10 cellular contexts compared by ENCODE assay signal in the genomic region with DNA sequence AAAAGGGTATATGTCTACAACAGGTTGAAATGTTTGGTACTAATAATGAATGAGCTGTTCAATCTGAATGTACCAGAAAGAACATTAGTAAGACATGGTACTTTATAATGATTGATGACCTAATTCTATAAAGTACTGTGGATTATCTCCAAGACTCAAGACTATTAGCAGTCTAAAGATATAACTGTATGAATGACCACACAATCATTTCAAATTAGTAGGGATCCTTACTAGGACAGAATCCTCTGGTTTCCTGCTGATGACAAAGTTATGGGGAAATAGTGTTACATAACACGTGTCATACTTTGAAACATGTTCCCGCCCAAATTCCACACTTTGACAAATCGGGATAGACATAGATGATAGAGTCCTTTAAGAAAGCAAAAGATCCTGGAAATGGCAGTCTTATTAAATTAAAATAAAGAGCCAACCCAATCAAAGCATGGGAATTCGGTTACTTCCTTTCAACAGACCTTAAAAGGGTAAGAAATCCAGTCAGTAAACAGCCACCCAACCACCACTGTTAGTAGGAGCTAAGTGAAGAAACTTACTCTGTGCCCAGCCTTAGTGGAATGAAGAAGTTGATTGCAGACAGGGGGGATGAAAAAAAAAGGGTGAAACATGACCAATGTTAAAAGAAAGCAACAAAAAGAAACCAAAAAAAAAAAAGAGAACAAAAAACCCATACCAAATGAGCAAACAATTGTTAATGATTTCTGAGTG. TPM values are rescaled to one million over a fixed set of nuclear protein-coding genes. Genes with fewer than 3 reads are reported as not detected.
A peak's percentile ranks its signal among the peaks of the same experiment; 100 is the strongest.
DNase-seq lines count a peak whose midpoint lies in the region; ATAC-seq, FAIRE-seq and TF ChIP-seq lines count a peak whose summit lies in the region.
"Had no signal": no experiment of that assay in that cellular context is flagged by ENCODE, and none has a peak within 500 bp of the region (broad histone marks: within the 10 kb centered on the region; RNA-seq: fewer than 3 reads in every experiment).

No MANE protein-coding gene starts in this region.

- no peak overlapping the region for H3K14ac ChIP-seq in H9 (ENCODE audit: insufficient read depth, low read length)

- no peaks in the 10 kb centered on the region for H3K79me1 ChIP-seq in H9 (ENCODE audit: insufficient read depth, low read depth, low read length, poor library complexity, severe bottlenecking)

- H2BK15ac ChIP-seq in H9 (ENCODE audit: low read depth, low read length) = no peak overlapping the region

- H4K91ac ChIP-seq in H9 (ENCODE audit: insufficient read length, low read depth, low read length) = no peak overlapping the region

- H4K5ac ChIP-seq in H9 (ENCODE audit: insufficient read length, low read depth, low read length) = no peak overlapping the region

- no peak overlapping the region for H2BK20ac ChIP-seq in H9 (ENCODE audit: low read depth, low read length, poor library complexity, severe bottlenecking)

- FAIRE-seq in HTR-8/SVneo (lab: Jason Lieb, UNC) = no peak
- FAIRE-seq: islet of Langerhans had no signal

- peak overlapping the region in 1 of 2 experiments; percentile 21; a peak in 2 of 5 replicates for H3K4me3 Mint-ChIP-seq in H9

- H2BK5ac ChIP-seq in H9 (ENCODE audit: insufficient read length, low read length) = no peak overlapping the region

- H3K23ac ChIP-seq in H9 (ENCODE audit: insufficient read length, low read depth, low read length) = no peak overlapping the region

- no peak overlapping the region for H2BK120ac ChIP-seq in H9 (ENCODE audit: low read depth, low read length, poor library complexity, severe bottlenecking)

- DNase-seq in H9 = no peak
- DNase-seq in OCI-M1 (lab: John Stamatoyannopoulos, UW) = peak; percentile 69
- DNase-seq in choroid plexus epithelial cell (ENCODE audit: low read depth) = peak; percentile 37
- DNase-seq in sigmoid colon = no peak
- no peak for DNase-seq in tibial nerve (ENCODE audit: low spot score in 2 of 2)
- no peak for DNase-seq in HTR-8/SVneo (ENCODE audit: insufficient read length, low spot score)
- no peak for DNase-seq in NCI-H345 (lab: John Stamatoyannopoulos, UW)
- DNase-seq: NCI-H1092 treated with DMSO at 0.1 percent for 48 hours had no signal

- H3K27me3 Mint-ChIP-seq in H9 (ENCODE audit: low read depth) = peaks cover 17% of the 10 kb centered on the region

- no peaks in the 10 kb centered on the region for H3K9me3 ChIP-seq in H9 (ENCODE audit: control insufficient read depth, low read depth, low read length)
- H3K9me3 ChIP-seq in sigmoid colon = no peaks in the 10 kb centered on the region
- no peaks in the 10 kb centered on the region for H3K9me3 ChIP-seq in tibial nerve

- no peak overlapping the region for H3K18ac ChIP-seq in H9 (ENCODE audit: insufficient read length, low read depth, low read length)

- no peak overlapping the region for H3K4me2 ChIP-seq in H9 (ENCODE audit: insufficient read depth, insufficient read length, low read length)

- H3K56ac ChIP-seq in H9 (ENCODE audit: insufficient read length, low read depth, low read length) = no peak overlapping the region

- H3K4me3 ChIP-seq in choroid plexus epithelial cell (ENCODE audit: low read depth, low read length) = no peak overlapping the region
- no peak overlapping the region for H3K4me3 ChIP-seq in sigmoid colon
- no peak overlapping the region for H3K4me3 ChIP-seq in tibial nerve

- H2AFZ ChIP-seq in H9 (ENCODE audit: low read length) = no peak overlapping the region

- H3K4ac ChIP-seq in H9 (ENCODE audit: low read depth, low read length) = no peak overlapping the region

- peaks cover 4 to 5% of the 10 kb centered on the region in 2 experiments; a peak in 3 of 4 replicates for H3K4me1 Mint-ChIP-seq in H9

- TF ChIP-seq EP300 in sigmoid colon (IDR thresholded peaks at IDR 0.05) (no peak), tibial nerve (IDR thresholded peaks at IDR 0.05) (no peak)

- intact Hi-C loops in sigmoid colon (cut with DNase I) = no loop called here

- peak overlapping the region; percentile 50 to 76 (median 73); a peak in 4 of 7 replicates for H3K27ac Mint-ChIP-seq in H9

- TF ChIP-seq CTCF in H9 (conservative IDR thresholded peaks at IDR 0.05) = no peak
- no peak for TF ChIP-seq CTCF in choroid plexus epithelial cell (conservative IDR thresholded peaks at IDR 0.05; ENCODE audit: low read depth, low read length)
- TF ChIP-seq CTCF in sigmoid colon (IDR thresholded peaks at IDR 0.05) = no peak
- no peak for TF ChIP-seq CTCF in tibial nerve (IDR thresholded peaks at IDR 0.05)

- ATAC-seq in GM21447 (IDR thresholded peaks at IDR 0.05; ENCODE audit: unreplicated experiment) = no peak

- H3K79me2 ChIP-seq in H9 (ENCODE audit: insufficient read depth, low read length) = no peaks in the 10 kb centered on the region

- H3K36me3 Mint-ChIP-seq in H9 (ENCODE audit: insufficient read depth in 1 of 3, low read depth in 3 of 3) = peaks cover 14 to 34% (median 23%) of the 10 kb centered on the region in 3 experiments

- no peak overlapping the region for H2AK5ac ChIP-seq in H9 (ENCODE audit: insufficient read length, low read length)

- H3K27ac ChIP-seq in H9 (ENCODE audit: insufficient read length, low read depth, low read length) (no peak overlapping the region), sigmoid colon (peak overlapping the region in 3 of 4 donors; percentile 19 to 52 (median 45)), tibial nerve (no peak overlapping the region)

- WGBS in H9 (ENCODE audit: extremely low coverage, insufficient read length, low lambda C conversion rate) = no CpG with 5 or more reads among the region's 4 CpGs
- WGBS in sigmoid colon, 2 donors = 62 to 71% methylated on average over 4 of the region's 4 CpGs
- 58 to 61% methylated on average over 4 of the region's 4 CpGs for WGBS in tibial nerve, 2 donors

- TF ChIP-seq POLR2A in sigmoid colon (IDR thresholded peaks at IDR 0.05) (no peak), tibial nerve (IDR thresholded peaks at IDR 0.05) (no peak)

- no peak overlapping the region for H4K8ac ChIP-seq in H9 (replicated peaks; ENCODE audit: insufficient read length, low read depth, low read length)

- peaks cover 10 to 11% of the 10 kb centered on the region in 2 experiments for H3K9me3 Mint-ChIP-seq in H9

- H3T11ph ChIP-seq in H9 (ENCODE audit: low read length) = no peak overlapping the region

- H3K9ac ChIP-seq in H9 (ENCODE audit: extremely low read depth, insufficient read length, low read length) = no peak overlapping the region

- H3K36me3 ChIP-seq in sigmoid colon (peaks cover 14 to 24% (median 16%) of the 10 kb centered on the region in 4 donors), tibial nerve (peaks cover 0 to 26% (median 0%) of the 10 kb centered on the region in 3 donors)

- peaks cover 5% of the 10 kb centered on the region; the same call in 1 of the 2 replicates for H3K27me3 ChIP-seq in H9 (ENCODE audit: insufficient read depth, low read length)
- H3K27me3 ChIP-seq in sigmoid colon = no peaks in the 10 kb centered on the region
- H3K27me3 ChIP-seq in tibial nerve = no peaks in the 10 kb centered on the region

- no peak overlapping the region for H2BK12ac ChIP-seq in H9 (ENCODE audit: insufficient read length, low read depth, low read length)

- no peaks in the 10 kb centered on the region for H4K20me1 ChIP-seq in H9 (ENCODE audit: control insufficient read depth, insufficient read depth, insufficient read length)

- no peaks in the 10 kb centered on the region for H3K4me1 ChIP-seq in H9 (ENCODE audit: insufficient read depth, low read length)
- H3K4me1 ChIP-seq in sigmoid colon = peaks cover 0 to 43% (median 27%) of the 10 kb centered on the region in 4 donors
- peaks cover 3 to 43% (median 22%) of the 10 kb centered on the region in 4 donors for H3K4me1 ChIP-seq in tibial nerve

- no peaks in the 10 kb centered on the region for H3K23me2 ChIP-seq in H9 (ENCODE audit: insufficient read length, low read depth, low read length, poor library complexity, severe bottlenecking)

RNA-seq across cellular contexts. Expression of a gene that starts 2.8 kb away (rescaled TPM):
- total RNA-seq in H9 (2021) = 77.6 and 81.5 TPM in 2 replicates
- 100 to 1,000 TPM; 120 to 209 (median 172) TPM for total RNA-seq in sigmoid colon
- polyA plus RNA-seq in sigmoid colon = 100 to 1,000 TPM; 157 to 281 (median 206) TPM
- 100 to 1,000 TPM in 1 of 4 donors, 10 to 100 TPM in 3; 66.6 to 142 (median 82.9) TPM for total RNA-seq in tibial nerve

RNA-seq across cellular contexts. Expression of a gene that starts 3.0 kb away (rescaled TPM):
- 0.22 TPM in 1 of 2 replicates, not detected in the other for total RNA-seq in H9 (2021)
- under 1 TPM; 0.41 to 0.71 (median 0.61) TPM for total RNA-seq in sigmoid colon
- under 1 TPM in 2 of 3 donors, not detected in 1; 0.36 to 0.46 TPM for polyA plus RNA-seq in sigmoid colon
- total RNA-seq in tibial nerve = 1 to 10 TPM in 1 of 4 donors, under 1 TPM in 3; 0.30 to 2.4 (median 0.71) TPM

RNA-seq across cellular contexts. Expression of a gene that starts 30.5 kb away (rescaled TPM):
- total RNA-seq in H9 (2021) = 18.1 and 19.8 TPM in 2 replicates
- 10 to 100 TPM in 1 of 4 donors, 1 to 10 TPM in 3; 7.5 to 13.0 (median 8.3) TPM for total RNA-seq in sigmoid colon
- polyA plus RNA-seq in sigmoid colon = 1 to 10 TPM; 1.6 to 5.7 (median 2.4) TPM
- total RNA-seq in tibial nerve = 1 to 10 TPM; 4.1 to 9.6 (median 6.2) TPM

RNA-seq across cellular contexts. Expression of a gene that starts 31.1 kb away (rescaled TPM):
- total RNA-seq in H9 (2021) (45.3 and 47.6 TPM in 2 replicates), sigmoid colon (10 to 100 TPM; 16.1 to 22.8 (median 20.6) TPM), tibial nerve (10 to 100 TPM; 16.7 to 31.0 (median 24.8) TPM)
- 10 to 100 TPM; 12.6 to 17.3 (median 12.9) TPM for polyA plus RNA-seq in sigmoid colon

RNA-seq across cellular contexts. Expression of a gene that starts 49.0 kb away (rescaled TPM):
- total RNA-seq in H9 (2021) (184 and 188 TPM in 2 replicates), sigmoid colon (100 to 1,000 TPM; 156 to 304 (median 231) TPM), tibial nerve (100 to 1,000 TPM; 153 to 297 (median 181) TPM)
- 100 to 1,000 TPM; 411 to 982 (median 634) TPM for polyA plus RNA-seq in sigmoid colon

Comparison
In these comparisons a context has a peak if more than half of its experiments do, and no peak if none do; other contexts are left out.
1. DNase-seq: peak in OCI-M1 (single experiment) and choroid plexus epithelial cell (single experiment); none in H9 (single experiment), sigmoid colon (single experiment), tibial nerve (0 of 2), HTR-8/SVneo (single experiment) and NCI-H345 (single experiment).
2. H3K27ac ChIP-seq: peak in sigmoid colon (3 of 4); none in H9 (single experiment) and tibial nerve (0 of 4).